Comparison of ENCODE assay signal across 8 cellular contexts in genomic region chr11:61187505-61188130, GRCh38. TPM values are rescaled to one million over a fixed set of nuclear protein-coding genes. Genes with fewer than 3 reads are reported as not detected.
DNase-seq lines count a peak whose midpoint lies in the region; ATAC-seq and TF ChIP-seq lines count a peak whose summit lies in the region.

No MANE protein-coding gene starts in this region.

- H3K9ac ChIP-seq in Karpas-422 (ENCODE audit: low read length) = no peak overlapping the region

- no peaks in the 10 kb centered on the region for H3K36me3 Mint-ChIP-seq in natural killer cell
- H3K36me3 Mint-ChIP-seq in stimulated activated effector memory CD8-positive, alpha-beta T cell treated with anti-CD3 and anti-CD28 coated beads, Interleukin-12 subunit alpha, Interleukin-12 subunit beta, amount 100 ng/mL, for 72 hours = no peaks in the 10 kb centered on the region

- intact Hi-C loops in esophagus squamous epithelium (cut with DNase I) (loop anchor here (10.0 kb wide), 2 partner anchors 53 to 363 kb away; no protein-coding TSS in a partner anchor), natural killer cell (cut with micrococcal nuclease) (loop anchor here (1.0 to 2.0 kb wide), 3 partner anchors 58 to 356 kb away; partner anchors contain the start of gene CD6)

- no peak overlapping the region for H3K27ac ChIP-seq in DOHH2 (ENCODE audit: low read depth, low read length)
- no peak overlapping the region for H3K27ac ChIP-seq in Karpas-422 (ENCODE audit: low read length)
- H3K27ac ChIP-seq in esophagus squamous epithelium = no peak overlapping the region

- no peaks in the 10 kb centered on the region for H3K27me3 ChIP-seq in DOHH2 (ENCODE audit: control insufficient read depth, low read length)
- H3K27me3 ChIP-seq in Karpas-422 (ENCODE audit: low read length) = no peaks in the 10 kb centered on the region
- peaks cover 0 to 14% (median 0%) of the 10 kb centered on the region in 4 donors for H3K27me3 ChIP-seq in esophagus squamous epithelium

- DNase-seq in Karpas-422 = peak; percentile 93
- DNase-seq in OCI-M1 (lab: John Stamatoyannopoulos, UW) = peak; percentile 81
- DNase-seq in activated T-cell treated with anti-CD3 and anti-CD28 coated beads for 4 hours = peak; percentile 80
- DNase-seq in esophagus squamous epithelium (lab: John Stamatoyannopoulos, UW) = no peak
- peak; percentile 70 for DNase-seq in natural killer cell
- peak; percentile 70 to 89 for DNase-seq in stimulated activated effector memory CD8-positive, alpha-beta T cell treated with anti-CD3 and anti-CD28 coated beads, Interleukin-12 subunit alpha, Interleukin-12 subunit beta, amount 100 ng/mL, for 72 hours (ENCODE audit: low spot score in 2 of 2)

- no peak for TF ChIP-seq POLR2A in esophagus squamous epithelium (IDR thresholded peaks at IDR 0.05)

- peaks cover 4 to 5% of the 10 kb centered on the region in 2 donors for H3K4me1 Mint-ChIP-seq in natural killer cell
- no peaks in the 10 kb centered on the region for H3K4me1 Mint-ChIP-seq in stimulated activated effector memory CD8-positive, alpha-beta T cell treated with anti-CD3 and anti-CD28 coated beads, Interleukin-12 subunit alpha, Interleukin-12 subunit beta, amount 100 ng/mL, for 72 hours

- H3K4me1 ChIP-seq in DOHH2 (ENCODE audit: control insufficient read depth, low read length) (peaks cover 21% of the 10 kb centered on the region), Karpas-422 (ENCODE audit: low read length) (peaks cover 6% of the 10 kb centered on the region), esophagus squamous epithelium (no peaks in the 10 kb centered on the region)

- no peaks in the 10 kb centered on the region for H3K27me3 Mint-ChIP-seq in natural killer cell (ENCODE audit: low read depth in 2 of 2)

- H4K20me1 ChIP-seq in DOHH2 (ENCODE audit: control insufficient read depth, insufficient read depth, low read depth, low read length) (no peaks in the 10 kb centered on the region), Karpas-422 (ENCODE audit: insufficient read depth, low read depth, low read length) (no peaks in the 10 kb centered on the region)

- H3F3A ChIP-seq in DOHH2 (ENCODE audit: control insufficient read depth, insufficient read depth) = no peaks in the 10 kb centered on the region

- H3K4me3 ChIP-seq in DOHH2 (ENCODE audit: low read length) (no peak overlapping the region), Karpas-422 (ENCODE audit: low read length) (no peak overlapping the region), esophagus squamous epithelium (no peak overlapping the region)

- H3K9me3 ChIP-seq in DOHH2 (ENCODE audit: control insufficient read depth, insufficient read depth, low read length) (peaks cover 10% of the 10 kb centered on the region), Karpas-422 (ENCODE audit: low read length) (no peaks in the 10 kb centered on the region), esophagus squamous epithelium (no peaks in the 10 kb centered on the region)

- ATAC-seq in natural killer cell (peak; percentile 83 to 99 (median 98)), GM21381 (IDR thresholded peaks at IDR 0.05; ENCODE audit: unreplicated experiment) (no peak)
- peak; percentile 84 for ATAC-seq in stimulated activated effector memory CD8-positive, alpha-beta T cell treated with anti-CD3 and anti-CD28 coated beads, Interleukin-12 subunit alpha, Interleukin-12 subunit beta, amount 100 ng/mL, for 72 hours

- H3K9me2 ChIP-seq in DOHH2 (replicated peaks; ENCODE audit: control insufficient read depth, low read length) (no peaks in the 10 kb centered on the region), Karpas-422 (replicated peaks; ENCODE audit: insufficient read depth, low read length) (no peaks in the 10 kb centered on the region)

- H3K36me3 ChIP-seq in DOHH2 (ENCODE audit: control insufficient read depth, low read length) (no peaks in the 10 kb centered on the region), Karpas-422 (ENCODE audit: insufficient read depth, low read length) (no peaks in the 10 kb centered on the region), esophagus squamous epithelium (no peaks in the 10 kb centered on the region)

- H3K4me3 Mint-ChIP-seq in natural killer cell = no peak overlapping the region
- no peak overlapping the region for H3K4me3 Mint-ChIP-seq in stimulated activated effector memory CD8-positive, alpha-beta T cell treated with anti-CD3 and anti-CD28 coated beads, Interleukin-12 subunit alpha, Interleukin-12 subunit beta, amount 100 ng/mL, for 72 hours

- no peak overlapping the region for H3K27ac Mint-ChIP-seq in natural killer cell
- H3K27ac Mint-ChIP-seq in stimulated activated effector memory CD8-positive, alpha-beta T cell treated with anti-CD3 and anti-CD28 coated beads, Interleukin-12 subunit alpha, Interleukin-12 subunit beta, amount 100 ng/mL, for 72 hours = no peak overlapping the region

- no peaks in the 10 kb centered on the region for H3K9me3 Mint-ChIP-seq in natural killer cell
- no peaks in the 10 kb centered on the region for H3K9me3 Mint-ChIP-seq in stimulated activated effector memory CD8-positive, alpha-beta T cell treated with anti-CD3 and anti-CD28 coated beads, Interleukin-12 subunit alpha, Interleukin-12 subunit beta, amount 100 ng/mL, for 72 hours

- no peaks in the 10 kb centered on the region for H3K79me2 ChIP-seq in DOHH2 (ENCODE audit: control insufficient read depth, low read length)
- H3K79me2 ChIP-seq in Karpas-422 (ENCODE audit: low read length) = no peaks in the 10 kb centered on the region

- WGBS in esophagus squamous epithelium, 2 donors = 37 to 43% methylated on average over 11 of the region's 11 CpGs

- H3K4me2 ChIP-seq in DOHH2 (ENCODE audit: low read length) (no peak overlapping the region), Karpas-422 (ENCODE audit: low read depth, low read length, poor library complexity, severe bottlenecking) (no peak overlapping the region)

- H2AFZ ChIP-seq in Karpas-422 (ENCODE audit: low read length) = no peak overlapping the region

- TF ChIP-seq CTCF in DOHH2 (IDR thresholded peaks at IDR 0.05; ENCODE audit: low read depth, low read length, poor library complexity, severe bottlenecking) (peak; percentile 82), esophagus squamous epithelium (IDR thresholded peaks at IDR 0.05) (peak; percentile 85 to 93 (median 90)), natural killer cell (IDR thresholded peaks at IDR 0.05) (peak; percentile 98)

RNA-seq across cellular contexts. Expression of gene PGA3, which starts 15.7 kb away (rescaled TPM):
- total RNA-seq in Karpas-422 (2014; rRNA removed; shearing (Covaris generic); ENCODE audit: low replicate concordance) = not detected in 2 replicates
- total RNA-seq in esophagus squamous epithelium (not detected), natural killer cell (not detected)

RNA-seq across cellular contexts. Expression of gene VPS37C, which starts 26.4 kb away (rescaled TPM):
- total RNA-seq in Karpas-422 (2014; rRNA removed; shearing (Covaris generic); ENCODE audit: low replicate concordance) = 11.3 and 13.8 TPM in 2 replicates
- total RNA-seq in esophagus squamous epithelium (10 to 100 TPM; 12.6 to 23.5 (median 18.0) TPM), natural killer cell (1 to 10 TPM; 6.4 to 6.9 (median 6.5) TPM)

RNA-seq across cellular contexts. Expression of gene PGA4, which starts 34.5 kb away (rescaled TPM):
- not detected in 2 replicates for total RNA-seq in Karpas-422 (2014; rRNA removed; shearing (Covaris generic); ENCODE audit: low replicate concordance)
- 1 to 10 TPM in 1 of 4 donors, not detected in 3; 1.3 TPM for total RNA-seq in esophagus squamous epithelium
- not detected for total RNA-seq in natural killer cell

RNA-seq across cellular contexts. Expression of gene PGA5, which starts 53.4 kb away (rescaled TPM):
- total RNA-seq in Karpas-422 (2014; rRNA removed; shearing (Covaris generic); ENCODE audit: low replicate concordance) = not detected in 2 replicates
- total RNA-seq in esophagus squamous epithelium (under 1 TPM in 2 of 4 donors, not detected in 2; 0.19 to 0.22 TPM), natural killer cell (not detected)
